In genomic region chr6:116393430-116393829, GRCh38 we compare ENCODE assay signal across 10 cellular contexts. TPM values are rescaled to one million over a fixed set of nuclear protein-coding genes. Genes with fewer than 3 reads are reported as not detected.
DNase-seq lines count a peak whose midpoint lies in the region; ATAC-seq and TF ChIP-seq lines count a peak whose summit lies in the region.
"Had no signal": no experiment of that assay in that cellular context is flagged by ENCODE, and none has a peak within 500 bp of the region (broad histone marks: within the 10 kb centered on the region; RNA-seq: fewer than 3 reads in every experiment).

No MANE protein-coding gene starts in this region.

- no peaks in the 10 kb centered on the region for H3K9me3 Mint-ChIP-seq in natural killer cell treated with Interleukin-12 subunit alpha and Interleukin-12 subunit beta and Interleukin-15 and Interleukin-18, amount 100 ng/mL, for 72 hours
- H3K9me3 Mint-ChIP-seq in natural killer cell = no peaks in the 10 kb centered on the region

- H3K27me3 Mint-ChIP-seq in natural killer cell treated with Interleukin-12 subunit alpha and Interleukin-12 subunit beta and Interleukin-15 and Interleukin-18, amount 100 ng/mL, for 72 hours = no peaks in the 10 kb centered on the region
- no peaks in the 10 kb centered on the region for H3K27me3 Mint-ChIP-seq in natural killer cell (ENCODE audit: low read depth in 2 of 2)

- peaks cover 30 to 36% of the 10 kb centered on the region in 2 donors for H3K4me1 Mint-ChIP-seq in natural killer cell treated with Interleukin-12 subunit alpha and Interleukin-12 subunit beta and Interleukin-15 and Interleukin-18, amount 100 ng/mL, for 72 hours (ENCODE audit: low read depth in 2 of 2)
- H3K4me1 Mint-ChIP-seq in natural killer cell = peaks cover 18 to 22% of the 10 kb centered on the region in 2 donors

- ATAC-seq in natural killer cell treated with Interleukin-12 subunit alpha and Interleukin-12 subunit beta and Interleukin-15 and Interleukin-18, amount 100 ng/mL, for 72 hours = no peak
- no peak for ATAC-seq in natural killer cell

- no peak for DNase-seq in natural killer cell treated with Interleukin-12 subunit alpha and Interleukin-12 subunit beta and Interleukin-15 and Interleukin-18, amount 100 ng/mL, for 72 hours (ENCODE audit: low spot score)
- DNase-seq in natural killer cell (no peak), NOMO-1 (lab: John Stamatoyannopoulos, UW; ENCODE audit: unreplicated experiment in 2 of 2) (peak; percentile 18 to 34), fibroblast of the aortic adventitia (ENCODE audit: low read depth) (no peak), NCI-H2227 (lab: John Stamatoyannopoulos, UW; ENCODE audit: unreplicated experiment) (no peak), dermis blood vessel endothelial cell (no peak), DMS153 (lab: John Stamatoyannopoulos, UW) (no peak), NCI-H2196 (lab: John Stamatoyannopoulos, UW; ENCODE audit: unreplicated experiment) (no peak)
- DNase-seq: NCI-H1105 had no signal

- H3K36me3 Mint-ChIP-seq in natural killer cell treated with Interleukin-12 subunit alpha and Interleukin-12 subunit beta and Interleukin-15 and Interleukin-18, amount 100 ng/mL, for 72 hours = no peaks in the 10 kb centered on the region
- no peaks in the 10 kb centered on the region for H3K36me3 Mint-ChIP-seq in natural killer cell

- intact Hi-C loops in natural killer cell (cut with micrococcal nuclease) = no loop called here

- peak overlapping the region; percentile 72 to 89 for H3K27ac Mint-ChIP-seq in natural killer cell treated with Interleukin-12 subunit alpha and Interleukin-12 subunit beta and Interleukin-15 and Interleukin-18, amount 100 ng/mL, for 72 hours
- H3K27ac Mint-ChIP-seq in natural killer cell = peak overlapping the region in 1 of 2 donors; percentile 50

- H3K4me3 ChIP-seq in fibroblast of the aortic adventitia (ENCODE audit: low read depth, low read length) = no peak overlapping the region
- H3K4me3 ChIP-seq: thoracic aorta had no signal

- peak overlapping the region; percentile 80 for H3K4me3 Mint-ChIP-seq in natural killer cell treated with Interleukin-12 subunit alpha and Interleukin-12 subunit beta and Interleukin-15 and Interleukin-18, amount 100 ng/mL, for 72 hours
- no peak overlapping the region for H3K4me3 Mint-ChIP-seq in natural killer cell

- no peak for TF ChIP-seq CTCF in natural killer cell (IDR thresholded peaks at IDR 0.05)
- TF ChIP-seq CTCF in fibroblast of the aortic adventitia (IDR thresholded peaks at IDR 0.05; ENCODE audit: insufficient read depth, low read length) = peak; percentile 5

RNA-seq across cellular contexts. Expression of gene DSE, which starts 22.7 kb away (rescaled TPM):
- total RNA-seq in natural killer cell treated with Interleukin-12 subunit alpha and Interleukin-12 subunit beta and Interleukin-15 and Interleukin-18, amount 100 ng/mL, for 72 hours = 10 to 100 TPM; 21.9 to 25.9 TPM
- total RNA-seq in natural killer cell (1 to 10 TPM; 7.4 to 9.6 (median 7.6) TPM), fibroblast of the aortic adventitia (ENCODE audit: low replicate concordance) (50.7 and 61.2 TPM in 2 replicates), dermis blood vessel endothelial cell (6.0 and 8.3 TPM in 2 replicates)

Comparison
In these comparisons a context has a peak if more than half of its experiments do, and no peak if none do; other contexts are left out.
1. DNase-seq: peak in NOMO-1 (2 of 2); none in natural killer cell treated with Interleukin-12 subunit alpha and Interleukin-12 subunit beta and Interleukin-15 and Interleukin-18, amount 100 ng/mL, for 72 hours (single experiment), natural killer cell (single experiment), fibroblast of the aortic adventitia (single experiment), NCI-H2227 (single experiment), dermis blood vessel endothelial cell (single experiment), DMS153 (single experiment) and NCI-H2196 (single experiment).